In genomic region chr18:9915291-9916066, GRCh38 we compare ENCODE assay signal across 8 cellular contexts. TPM values are rescaled to one million over a fixed set of nuclear protein-coding genes. Genes with fewer than 3 reads are reported as not detected.
DNase-seq lines count a peak whose midpoint lies in the region; ATAC-seq and TF ChIP-seq lines count a peak whose summit lies in the region.

No MANE protein-coding gene starts in this region.

- TSS peak; percentile 45 for BruUV-seq in HCT116 (replicated peaks; lab: Mats Ljungman, UMichigan)

- H3K79me2 ChIP-seq in HCT116 (ENCODE audit: insufficient read depth, low read length) = peaks cover 60% of the 10 kb centered on the region

- H3K4me1 ChIP-seq in HCT116 (ENCODE audit: control insufficient read depth in 1 of 2, insufficient read depth in 2 of 2, low read length in 2 of 2) (peaks cover 43 to 57% of the 10 kb centered on the region in 2 experiments), foreskin keratinocyte (peaks cover 26% of the 10 kb centered on the region), skeletal muscle satellite cell (ENCODE audit: control insufficient read depth, insufficient read depth, low read length) (peaks cover 44% of the 10 kb centered on the region)

- H3K27me3 ChIP-seq in HCT116 (ENCODE audit: insufficient read depth, low read length) = no peaks in the 10 kb centered on the region
- H3K27me3 ChIP-seq in foreskin keratinocyte = no peaks in the 10 kb centered on the region
- H3K27me3 ChIP-seq in skeletal muscle satellite cell (ENCODE audit: control insufficient read depth, insufficient read depth, low read length) = no peaks in the 10 kb centered on the region

- no peaks in the 10 kb centered on the region for H3K36me3 Mint-ChIP-seq in WTC11

- peak overlapping the region; percentile 74 for H3K4me2 ChIP-seq in HCT116 (ENCODE audit: low read length)
- peak overlapping the region; percentile 81 for H3K4me2 ChIP-seq in skeletal muscle satellite cell (ENCODE audit: low read length)

- CTCF ChIA-PET in HCT116 (lab: Charles Lee) = interaction anchor here (1.4 kb wide), 1 partner anchor 89 kb away, joined by 3 read pairs; no protein-coding TSS in a partner anchor
- CTCF ChIA-PET in WTC11 (lab: Charles Lee) = no interaction called here

- H4K20me1 ChIP-seq in HCT116 (ENCODE audit: insufficient read depth) = peaks cover 40% of the 10 kb centered on the region

- DNase-seq in HCT116 (ENCODE audit: low read depth, low spot score) (no peak), WTC11 (ENCODE audit: low spot score) (no peak), foreskin keratinocyte (no peak), NCI-H2196 treated with DMSO at 0.1 percent for 48 hours (lab: John Stamatoyannopoulos, UW; ENCODE audit: unreplicated experiment) (no peak), NCI-H524 treated with DMSO at 0.1 percent for 48 hours (lab: John Stamatoyannopoulos, UW) (no peak)

- peak overlapping the region; percentile 64 for H3K27ac Mint-ChIP-seq in WTC11

- no peak for TF ChIP-seq POLR2A in HCT116 (IDR thresholded peaks at IDR 0.05; ENCODE audit: borderline replicate concordance, extremely low read depth, insufficient read depth, insufficient read length)

- peak overlapping the region; percentile 64 to 78 for H3K4me3 ChIP-seq in HCT116 (replicated peaks in 1 of 2; ENCODE audit: low read depth in 1 of 2, low read length in 2 of 2)
- H3K4me3 ChIP-seq in skeletal muscle satellite cell (ENCODE audit: low read length) = peak overlapping the region; percentile 92

- POLR2A ChIA-PET in HCT116 (lab: Charles Lee) (interaction anchor here (1.0 kb wide), 1 partner anchor 87 kb away, joined by 3 read pairs; no protein-coding TSS in a partner anchor), WTC11 (lab: Charles Lee) (no interaction called here)

- H3K4me1 Mint-ChIP-seq in WTC11 = peaks cover 23% of the 10 kb centered on the region

- H3K9me3 ChIP-seq in HCT116 (ENCODE audit: control insufficient read depth in 1 of 2, insufficient read depth in 1 of 2, low read depth in 1 of 2, low read length in 2 of 2) = no peaks in the 10 kb centered on the region
- H3K9me3 ChIP-seq in skeletal muscle satellite cell (replicated peaks; ENCODE audit: low read length) = no peaks in the 10 kb centered on the region

- no peaks in the 10 kb centered on the region for H3K9me2 ChIP-seq in HCT116 (ENCODE audit: insufficient read depth)

- H3K9me3 Mint-ChIP-seq in WTC11 = peaks cover 5% of the 10 kb centered on the region; the same call in 1 of the 2 replicates

- H3K27me3 Mint-ChIP-seq in WTC11 (ENCODE audit: low read depth) = no peaks in the 10 kb centered on the region

- ATAC-seq in HCT116 (no peak), WTC11 (no peak), foreskin keratinocyte (no peak), GM18867 (IDR thresholded peaks at IDR 0.05; ENCODE audit: unreplicated experiment) (no peak), GM21526 (IDR thresholded peaks at IDR 0.05; ENCODE audit: low FRiP score, unreplicated experiment) (no peak)

- TF ChIP-seq CTCF in HCT116 (IDR thresholded peaks at IDR 0.05 in 2 of 3, conservative IDR thresholded peaks at IDR 0.05 in 1 of 3; ENCODE audit: borderline replicate concordance in 1 of 3, insufficient read depth in 1 of 3, low read depth in 2 of 3, low read length in 2 of 3) (no peak), WTC11 (IDR thresholded peaks at IDR 0.05) (no peak), foreskin keratinocyte (conservative IDR thresholded peaks at IDR 0.05) (no peak)

- H2AFZ ChIP-seq in HCT116 (ENCODE audit: low read depth, low read length, poor library complexity, severe bottlenecking) = no peak overlapping the region

- no peak for TF ChIP-seq RAD21 in HCT116 (IDR thresholded peaks at IDR 0.05; ENCODE audit: low read depth)

- H3K4me3 Mint-ChIP-seq in WTC11 = peak overlapping the region; percentile 80

- no peaks in the 10 kb centered on the region for H3K36me3 ChIP-seq in HCT116 (ENCODE audit: control insufficient read depth in 1 of 2, insufficient read depth in 2 of 2, low read length in 2 of 2)
- no peaks in the 10 kb centered on the region for H3K36me3 ChIP-seq in skeletal muscle satellite cell (ENCODE audit: insufficient read depth, low read length)

- RAD21 ChIA-PET in HCT116 (lab: Charles Lee; ENCODE audit: low non-redundant PET in 1 of 2, low total read pairs in 2 of 2, uncharacterized antibody in 2 of 2, unreplicated experiment in 2 of 2) = no interaction called here

- peak overlapping the region; percentile 85 for H3K9ac ChIP-seq in HCT116 (ENCODE audit: low read length)
- peak overlapping the region; percentile 97 for H3K9ac ChIP-seq in skeletal muscle satellite cell (ENCODE audit: low read depth, low read length)

- H3K27ac ChIP-seq in HCT116 (ENCODE audit: low read depth, low read length) (peak overlapping the region; percentile 98), foreskin keratinocyte (peak overlapping the region; percentile 80)

- intact Hi-C loops in HCT116 (cut with micrococcal nuclease) = loop anchor here (2.0 to 10.0 kb wide), 2 partner anchors 87 to 301 kb away; partner anchors contain the start of gene PPP4R1

TF ChIP-seq in HCT116, 20 proteins besides CTCF, POLR2A, EP300 and RAD21 (continues in another document):
- no peak for TF ChIP-seq ZBTB33 (IDR thresholded peaks at IDR 0.05; ENCODE audit: extremely low read depth, insufficient replicate concordance, low read length)
- TF ChIP-seq JUND (IDR thresholded peaks at IDR 0.05) = no peak
- TF ChIP-seq EGR1 (IDR thresholded peaks at IDR 0.05; ENCODE audit: low read depth) = no peak
- TF ChIP-seq TCF7L2 (IDR thresholded peaks at IDR 0.05; ENCODE audit: borderline replicate concordance, extremely low read depth, insufficient read depth, insufficient read length) = no peak
- no peak for TF ChIP-seq SIN3A (IDR thresholded peaks at IDR 0.05; ENCODE audit: low read depth)
- no peak for TF ChIP-seq POLR2AphosphoS5 (IDR thresholded peaks at IDR 0.05; ENCODE audit: low read depth, low read length)
- TF ChIP-seq EZH2phosphoT487 (IDR thresholded peaks at IDR 0.05; ENCODE audit: borderline replicate concordance) = no peak
- no peak for TF ChIP-seq EZH2 (IDR thresholded peaks at IDR 0.05)
- no peak for TF ChIP-seq ZFX (IDR thresholded peaks at IDR 0.05)
- TF ChIP-seq ZNF274 (IDR thresholded peaks at IDR 0.05; ENCODE audit: low read depth, low read length) = no peak
- no peak for TF ChIP-seq FOSL1 (IDR thresholded peaks at IDR 0.05; ENCODE audit: low read depth)

TF ChIP-seq in WTC11, 78 proteins besides CTCF, POLR2A, EP300 and RAD21:
- TF ChIP-seq ZBTB21 (CRISPR knock-in tag; IDR thresholded peaks at IDR 0.05; ENCODE audit: borderline replicate concordance) = no peak
- TF ChIP-seq ZNF232 (CRISPR knock-in tag; IDR thresholded peaks at IDR 0.05) = no peak
- no peak for TF ChIP-seq CREM (CRISPR knock-in tag; IDR thresholded peaks at IDR 0.05)
- TF ChIP-seq NR1H2 (CRISPR knock-in tag; IDR thresholded peaks at IDR 0.05) = no peak
- TF ChIP-seq ESRRA (CRISPR knock-in tag; IDR thresholded peaks at IDR 0.05; ENCODE audit: borderline replicate concordance) = no peak
- no peak for TF ChIP-seq RELA (CRISPR knock-in tag; IDR thresholded peaks at IDR 0.05; ENCODE audit: borderline replicate concordance)
- TF ChIP-seq, protein P1, sequence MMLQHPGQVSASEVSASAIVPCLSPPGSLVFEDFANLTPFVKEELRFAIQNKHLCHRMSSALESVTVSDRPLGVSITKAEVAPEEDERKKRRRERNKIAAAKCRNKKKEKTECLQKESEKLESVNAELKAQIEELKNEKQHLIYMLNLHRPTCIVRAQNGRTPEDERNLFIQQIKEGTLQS (CRISPR knock-in tag; conservative IDR thresholded peaks at IDR 0.05) = no peak
TF ChIP-seq in WTC11: peak in this region for 0.

RNA-seq across cellular contexts. Expression of gene VAPA, which starts 1.7 kb away (rescaled TPM):
- 295 TPM for total RNA-seq in HCT116 (2021; ENCODE audit: unreplicated experiment)
- 170 and 206 TPM in 2 replicates for polyA plus RNA-seq in HCT116 (2012)
- 137 to 142 TPM (median 137 TPM) in 3 replicates for total RNA-seq in WTC11 (2021)
- 247 and 251 TPM in 2 replicates for total RNA-seq in foreskin keratinocyte
- polyA plus RNA-seq in foreskin keratinocyte = 134 and 162 TPM in 2 replicates
- total RNA-seq in skeletal muscle satellite cell (2012; rRNA removed) = 248 and 273 TPM in 2 replicates

RNA-seq across cellular contexts. Expression of gene TXNDC2, which starts 29.7 kb away (rescaled TPM):
- total RNA-seq in HCT116 (2021; ENCODE audit: unreplicated experiment) (0.12 TPM), WTC11 (2021) (0.09 to 0.26 TPM (median 0.14 TPM) in 3 replicates), foreskin keratinocyte (not detected in 2 replicates)
- 0.03 and 0.05 TPM in 2 replicates for polyA plus RNA-seq in HCT116 (2012)
- 0.02 TPM in 1 of 2 replicates, not detected in the other for polyA plus RNA-seq in foreskin keratinocyte
- total RNA-seq in skeletal muscle satellite cell (2012; rRNA removed) = 1.0 TPM in 1 of 2 replicates, not detected in the other
